In the genomic region with DNA sequence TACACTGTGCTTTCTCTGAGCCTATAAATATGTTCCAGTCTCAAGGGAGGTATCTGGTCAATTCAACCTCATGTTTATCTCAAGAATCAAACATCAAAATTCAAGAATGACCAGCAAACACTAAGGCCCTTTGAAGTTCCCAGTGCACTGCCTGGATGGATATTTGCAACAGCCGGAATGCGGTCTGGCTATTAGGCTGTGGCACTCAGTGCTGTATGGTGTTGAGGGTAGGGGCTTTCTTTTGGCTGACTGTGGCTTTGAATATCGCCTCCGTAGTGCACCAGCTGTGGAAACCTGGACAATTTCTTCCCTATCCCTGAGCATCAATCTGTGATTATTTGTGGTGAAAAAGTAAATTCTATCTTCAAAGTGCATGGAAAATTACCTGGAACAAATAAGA, we compare ENCODE assay signal across 1 cellular context.
TF ChIP-seq lines count a peak whose summit lies in the region.

No MANE protein-coding gene starts in this region.

TF ChIP-seq in GM23338, 12 proteins besides CTCF, POLR2A, EP300 and RAD21:
- TF ChIP-seq, protein P1, sequence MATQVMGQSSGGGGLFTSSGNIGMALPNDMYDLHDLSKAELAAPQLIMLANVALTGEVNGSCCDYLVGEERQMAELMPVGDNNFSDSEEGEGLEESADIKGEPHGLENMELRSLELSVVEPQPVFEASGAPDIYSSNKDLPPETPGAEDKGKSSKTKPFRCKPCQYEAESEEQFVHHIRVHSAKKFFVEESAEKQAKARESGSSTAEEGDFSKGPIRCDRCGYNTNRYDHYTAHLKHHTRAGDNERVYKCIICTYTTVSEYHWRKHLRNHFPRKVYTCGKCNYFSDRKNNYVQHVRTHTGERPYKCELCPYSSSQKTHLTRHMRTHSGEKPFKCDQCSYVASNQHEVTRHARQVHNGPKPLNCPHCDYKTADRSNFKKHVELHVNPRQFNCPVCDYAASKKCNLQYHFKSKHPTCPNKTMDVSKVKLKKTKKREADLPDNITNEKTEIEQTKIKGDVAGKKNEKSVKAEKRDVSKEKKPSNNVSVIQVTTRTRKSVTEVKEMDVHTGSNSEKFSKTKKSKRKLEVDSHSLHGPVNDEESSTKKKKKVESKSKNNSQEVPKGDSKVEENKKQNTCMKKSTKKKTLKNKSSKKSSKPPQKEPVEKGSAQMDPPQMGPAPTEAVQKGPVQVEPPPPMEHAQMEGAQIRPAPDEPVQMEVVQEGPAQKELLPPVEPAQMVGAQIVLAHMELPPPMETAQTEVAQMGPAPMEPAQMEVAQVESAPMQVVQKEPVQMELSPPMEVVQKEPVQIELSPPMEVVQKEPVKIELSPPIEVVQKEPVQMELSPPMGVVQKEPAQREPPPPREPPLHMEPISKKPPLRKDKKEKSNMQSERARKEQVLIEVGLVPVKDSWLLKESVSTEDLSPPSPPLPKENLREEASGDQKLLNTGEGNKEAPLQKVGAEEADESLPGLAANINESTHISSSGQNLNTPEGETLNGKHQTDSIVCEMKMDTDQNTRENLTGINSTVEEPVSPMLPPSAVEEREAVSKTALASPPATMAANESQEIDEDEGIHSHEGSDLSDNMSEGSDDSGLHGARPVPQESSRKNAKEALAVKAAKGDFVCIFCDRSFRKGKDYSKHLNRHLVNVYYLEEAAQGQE (IDR thresholded peaks at IDR 0.05; ENCODE audit: unreplicated experiment) = no peak
- no peak for TF ChIP-seq CREB1 (CRISPR knock-in tag; IDR thresholded peaks at IDR 0.05; ENCODE audit: low read depth)
- no peak for TF ChIP-seq POLR2AphosphoS5 (IDR thresholded peaks at IDR 0.05; ENCODE audit: low read depth)
- TF ChIP-seq JUNB (IDR thresholded peaks at IDR 0.05; ENCODE audit: unreplicated experiment) = no peak
- TF ChIP-seq, protein P2, sequence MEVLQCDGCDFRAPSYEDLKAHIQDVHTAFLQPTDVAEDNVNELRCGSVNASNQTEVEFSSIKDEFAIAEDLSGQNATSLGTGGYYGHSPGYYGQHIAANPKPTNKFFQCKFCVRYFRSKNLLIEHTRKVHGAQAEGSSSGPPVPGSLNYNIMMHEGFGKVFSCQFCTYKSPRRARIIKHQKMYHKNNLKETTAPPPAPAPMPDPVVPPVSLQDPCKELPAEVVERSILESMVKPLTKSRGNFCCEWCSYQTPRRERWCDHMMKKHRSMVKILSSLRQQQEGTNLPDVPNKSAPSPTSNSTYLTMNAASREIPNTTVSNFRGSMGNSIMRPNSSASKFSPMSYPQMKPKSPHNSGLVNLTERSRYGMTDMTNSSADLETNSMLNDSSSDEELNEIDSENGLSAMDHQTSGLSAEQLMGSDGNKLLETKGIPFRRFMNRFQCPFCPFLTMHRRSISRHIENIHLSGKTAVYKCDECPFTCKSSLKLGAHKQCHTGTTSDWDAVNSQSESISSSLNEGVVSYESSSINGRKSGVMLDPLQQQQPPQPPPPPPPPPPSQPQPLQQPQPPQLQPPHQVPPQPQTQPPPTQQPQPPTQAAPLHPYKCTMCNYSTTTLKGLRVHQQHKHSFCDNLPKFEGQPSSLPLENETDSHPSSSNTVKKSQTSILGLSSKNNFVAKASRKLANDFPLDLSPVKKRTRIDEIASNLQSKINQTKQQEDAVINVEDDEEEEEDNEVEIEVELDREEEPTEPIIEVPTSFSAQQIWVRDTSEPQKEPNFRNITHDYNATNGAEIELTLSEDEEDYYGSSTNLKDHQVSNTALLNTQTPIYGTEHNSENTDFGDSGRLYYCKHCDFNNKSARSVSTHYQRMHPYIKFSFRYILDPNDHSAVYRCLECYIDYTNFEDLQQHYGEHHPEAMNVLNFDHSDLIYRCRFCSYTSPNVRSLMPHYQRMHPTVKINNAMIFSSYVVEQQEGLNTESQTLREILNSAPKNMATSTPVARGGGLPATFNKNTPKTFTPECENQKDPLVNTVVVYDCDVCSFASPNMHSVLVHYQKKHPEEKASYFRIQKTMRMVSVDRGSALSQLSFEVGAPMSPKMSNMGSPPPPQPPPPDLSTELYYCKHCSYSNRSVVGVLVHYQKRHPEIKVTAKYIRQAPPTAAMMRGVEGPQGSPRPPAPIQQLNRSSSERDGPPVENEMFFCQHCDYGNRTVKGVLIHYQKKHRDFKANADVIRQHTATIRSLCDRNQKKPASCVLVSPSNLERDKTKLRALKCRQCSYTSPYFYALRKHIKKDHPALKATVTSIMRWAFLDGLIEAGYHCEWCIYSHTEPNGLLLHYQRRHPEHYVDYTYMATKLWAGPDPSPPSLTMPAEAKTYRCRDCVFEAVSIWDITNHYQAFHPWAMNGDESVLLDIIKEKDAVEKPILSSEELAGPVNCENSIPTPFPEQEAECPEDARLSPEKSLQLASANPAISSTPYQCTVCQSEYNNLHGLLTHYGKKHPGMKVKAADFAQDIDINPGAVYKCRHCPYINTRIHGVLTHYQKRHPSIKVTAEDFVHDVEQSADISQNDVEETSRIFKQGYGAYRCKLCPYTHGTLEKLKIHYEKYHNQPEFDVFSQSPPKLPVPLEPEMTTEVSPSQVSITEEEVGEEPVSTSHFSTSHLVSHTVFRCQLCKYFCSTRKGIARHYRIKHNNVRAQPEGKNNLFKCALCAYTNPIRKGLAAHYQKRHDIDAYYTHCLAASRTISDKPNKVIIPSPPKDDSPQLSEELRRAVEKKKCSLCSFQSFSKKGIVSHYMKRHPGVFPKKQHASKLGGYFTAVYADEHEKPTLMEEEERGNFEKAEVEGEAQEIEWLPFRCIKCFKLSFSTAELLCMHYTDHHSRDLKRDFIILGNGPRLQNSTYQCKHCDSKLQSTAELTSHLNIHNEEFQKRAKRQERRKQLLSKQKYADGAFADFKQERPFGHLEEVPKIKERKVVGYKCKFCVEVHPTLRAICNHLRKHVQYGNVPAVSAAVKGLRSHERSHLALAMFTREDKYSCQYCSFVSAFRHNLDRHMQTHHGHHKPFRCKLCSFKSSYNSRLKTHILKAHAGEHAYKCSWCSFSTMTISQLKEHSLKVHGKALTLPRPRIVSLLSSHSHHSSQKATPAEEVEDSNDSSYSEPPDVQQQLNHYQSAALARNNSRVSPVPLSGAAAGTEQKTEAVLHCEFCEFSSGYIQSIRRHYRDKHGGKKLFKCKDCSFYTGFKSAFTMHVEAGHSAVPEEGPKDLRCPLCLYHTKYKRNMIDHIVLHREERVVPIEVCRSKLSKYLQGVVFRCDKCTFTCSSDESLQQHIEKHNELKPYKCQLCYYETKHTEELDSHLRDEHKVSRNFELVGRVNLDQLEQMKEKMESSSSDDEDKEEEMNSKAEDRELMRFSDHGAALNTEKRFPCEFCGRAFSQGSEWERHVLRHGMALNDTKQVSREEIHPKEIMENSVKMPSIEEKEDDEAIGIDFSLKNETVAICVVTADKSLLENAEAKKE (CRISPR knock-in tag; IDR thresholded peaks at IDR 0.05) = no peak
- TF ChIP-seq, protein P3, sequence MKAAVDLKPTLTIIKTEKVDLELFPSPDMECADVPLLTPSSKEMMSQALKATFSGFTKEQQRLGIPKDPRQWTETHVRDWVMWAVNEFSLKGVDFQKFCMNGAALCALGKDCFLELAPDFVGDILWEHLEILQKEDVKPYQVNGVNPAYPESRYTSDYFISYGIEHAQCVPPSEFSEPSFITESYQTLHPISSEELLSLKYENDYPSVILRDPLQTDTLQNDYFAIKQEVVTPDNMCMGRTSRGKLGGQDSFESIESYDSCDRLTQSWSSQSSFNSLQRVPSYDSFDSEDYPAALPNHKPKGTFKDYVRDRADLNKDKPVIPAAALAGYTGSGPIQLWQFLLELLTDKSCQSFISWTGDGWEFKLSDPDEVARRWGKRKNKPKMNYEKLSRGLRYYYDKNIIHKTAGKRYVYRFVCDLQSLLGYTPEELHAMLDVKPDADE (IDR thresholded peaks at IDR 0.05) = no peak
- TF ChIP-seq STAT1 (IDR thresholded peaks at IDR 0.05; ENCODE audit: unreplicated experiment) = no peak
- TF ChIP-seq NANOG (IDR thresholded peaks at IDR 0.05; ENCODE audit: borderline replicate concordance) = no peak
- no peak for TF ChIP-seq EZH2phosphoT487 (IDR thresholded peaks at IDR 0.05; ENCODE audit: unreplicated experiment)
- TF ChIP-seq ZNF114 (CRISPR knock-in tag; IDR thresholded peaks at IDR 0.05) = no peak
- no peak for TF ChIP-seq ZNF331 (CRISPR knock-in tag; IDR thresholded peaks at IDR 0.05; ENCODE audit: low read depth)
- TF ChIP-seq EZH2 (IDR thresholded peaks at IDR 0.05; ENCODE audit: low read depth, unreplicated experiment) = no peak
